10 cellular contexts compared by ENCODE assay signal in genomic region chr17:40110026-40110425, GRCh38. TPM values are rescaled to one million over a fixed set of nuclear protein-coding genes. Genes with fewer than 3 reads are reported as not detected.
DNase-seq lines count a peak whose midpoint lies in the region; ATAC-seq and TF ChIP-seq lines count a peak whose summit lies in the region.
"Had no signal": no experiment of that assay in that cellular context is flagged by ENCODE, and none has a peak within 500 bp of the region (broad histone marks: within the 10 kb centered on the region; RNA-seq: fewer than 3 reads in every experiment).

No MANE protein-coding gene starts in this region.

- H4K91ac ChIP-seq in IMR-90 (ENCODE audit: insufficient read depth, low read depth, low read length) (peak overlapping the region; percentile 63), mesenchymal stem cell (ENCODE audit: low read length) (peak overlapping the region; percentile 62)

- TF ChIP-seq CTCF in IMR-90 (conservative IDR thresholded peaks at IDR 0.05; ENCODE audit: low read depth, low read length) (no peak), colonic mucosa (IDR thresholded peaks at IDR 0.05) (no peak), suprapubic skin (IDR thresholded peaks at IDR 0.05) (no peak)

- peak overlapping the region; percentile 49 for H3K9ac ChIP-seq in IMR-90 (ENCODE audit: low read depth, low read length)
- peak overlapping the region; percentile 48 to 66 for H3K9ac ChIP-seq in colonic mucosa (ENCODE audit: low read depth in 2 of 2, low read length in 2 of 2)
- peak overlapping the region; percentile 85 for H3K9ac ChIP-seq in mesenchymal stem cell (ENCODE audit: low read length)

- H2BK120ac ChIP-seq in IMR-90 (ENCODE audit: low read depth, low read length) (peak overlapping the region; percentile 93), mesenchymal stem cell (ENCODE audit: low read depth, low read length) (peak overlapping the region; percentile 82)

- H2AFZ ChIP-seq in IMR-90 (replicated peaks; ENCODE audit: low read length, poor library complexity) (peak overlapping the region; percentile 63), mesenchymal stem cell (ENCODE audit: low read depth, low read length) (no peak overlapping the region)

- TF ChIP-seq EP300 in suprapubic skin (IDR thresholded peaks at IDR 0.05): no peak

- no peak overlapping the region for H3K4me3 ChIP-seq in IMR-90 (ENCODE audit: insufficient read depth, low read depth, low read length)
- no peak overlapping the region for H3K4me3 ChIP-seq in colonic mucosa
- peak overlapping the region in 1 of 2 experiments; percentile 1 for H3K4me3 ChIP-seq in mesenchymal stem cell (ENCODE audit: insufficient read depth in 1 of 2, low read depth in 1 of 2, low read length in 2 of 2)
- H3K4me3 ChIP-seq in suprapubic skin: no peak overlapping the region

- H2AK5ac ChIP-seq in IMR-90 (ENCODE audit: low read depth, low read length) (peak overlapping the region; percentile 87), mesenchymal stem cell (ENCODE audit: low read length, severe bottlenecking) (peak overlapping the region; percentile 51)

- H2BK5ac ChIP-seq in IMR-90 (ENCODE audit: low read depth, low read length, poor library complexity, severe bottlenecking) (peak overlapping the region; percentile 11), mesenchymal stem cell (ENCODE audit: low read depth, low read length, poor library complexity, severe bottlenecking) (no peak overlapping the region)

- H4K8ac ChIP-seq in IMR-90 (ENCODE audit: low read depth in 2 of 2, low read length in 2 of 2) (peak overlapping the region; percentile 8 to 9; a peak in 3 of 4 replicates), mesenchymal stem cell (ENCODE audit: low read length) (peak overlapping the region; percentile 14)

- H2BK15ac ChIP-seq in IMR-90 (ENCODE audit: low read depth, low read length): peak overlapping the region; percentile 1; the same call in 1 of the 3 replicates
- H2BK15ac ChIP-seq in mesenchymal stem cell (ENCODE audit: low read depth, poor library complexity, severe bottlenecking): peak overlapping the region; percentile 8

- no peaks in the 10 kb centered on the region for H3K9me3 Mint-ChIP-seq in activated T-cell treated with anti-CD3 and anti-CD28 coated beads, Interleukin-2, amount 50 U/mL, for 24 hours

- peak overlapping the region; percentile 44 for H4K5ac ChIP-seq in IMR-90 (ENCODE audit: low read depth, low read length)

- peak overlapping the region; percentile 90 for H3K4ac ChIP-seq in IMR-90 (ENCODE audit: low read depth, low read length)
- H3K4ac ChIP-seq in mesenchymal stem cell (ENCODE audit: low read depth in 1 of 2, low read length in 2 of 2): peak overlapping the region; percentile 52 to 75

- H2AK9ac ChIP-seq in IMR-90 (replicated peaks; ENCODE audit: low read depth, low read length, poor library complexity): peak overlapping the region; percentile 58

- H3K4me1 ChIP-seq in IMR-90 (ENCODE audit: control insufficient read depth, insufficient read depth, low read length) (peaks cover 58% of the 10 kb centered on the region), colonic mucosa (peaks cover 53% of the 10 kb centered on the region), mesenchymal stem cell (ENCODE audit: control insufficient read depth, insufficient read depth, low read depth, low read length) (peaks cover 37% of the 10 kb centered on the region), suprapubic skin (peaks cover 98% of the 10 kb centered on the region)

- H3K18ac ChIP-seq in IMR-90 (ENCODE audit: low read depth, low read length) (peak overlapping the region; percentile 12), mesenchymal stem cell (ENCODE audit: low read depth in 1 of 2, low read length in 2 of 2) (peak overlapping the region; percentile 85 to 90)

- no peaks in the 10 kb centered on the region for H3K27me3 Mint-ChIP-seq in activated T-cell treated with anti-CD3 and anti-CD28 coated beads, Interleukin-2, amount 50 U/mL, for 24 hours

- H3K23ac ChIP-seq in IMR-90 (ENCODE audit: low read depth, low read length): peak overlapping the region; percentile 61; the same call in 1 of the 2 replicates
- H3K23ac ChIP-seq in mesenchymal stem cell (ENCODE audit: low read length in 2 of 2): no peak overlapping the region

- peaks cover 87% of the 10 kb centered on the region for H3K4me1 Mint-ChIP-seq in activated T-cell treated with anti-CD3 and anti-CD28 coated beads, Interleukin-2, amount 50 U/mL, for 24 hours (ENCODE audit: low read depth)

- H2BK12ac ChIP-seq in mesenchymal stem cell (ENCODE audit: low read length in 2 of 2): peak overlapping the region; percentile 72 to 87

- H3K4me3 Mint-ChIP-seq in activated T-cell treated with anti-CD3 and anti-CD28 coated beads, Interleukin-2, amount 50 U/mL, for 24 hours: no peak overlapping the region

- H3K14ac ChIP-seq in IMR-90 (replicated peaks; ENCODE audit: low read depth, low read length) (peak overlapping the region; percentile 69), mesenchymal stem cell (ENCODE audit: low read length in 2 of 2) (no peak overlapping the region)

- no peak overlapping the region for H3K4me2 ChIP-seq in IMR-90 (ENCODE audit: low read depth, low read length)
- no peak overlapping the region for H3K4me2 ChIP-seq in mesenchymal stem cell (ENCODE audit: low read length, poor library complexity, severe bottlenecking)

- peak overlapping the region; percentile 22 for H2BK20ac ChIP-seq in IMR-90 (ENCODE audit: low read depth, low read length)

- no peak for TF ChIP-seq POLR2A in IMR-90 (IDR thresholded peaks at IDR 0.05; ENCODE audit: low read depth, low read length)
- TF ChIP-seq POLR2A in suprapubic skin (IDR thresholded peaks at IDR 0.05): no peak

- H3K27ac ChIP-seq in IMR-90 (ENCODE audit: insufficient read depth, low read length): peak overlapping the region; percentile 76; the same call in 1 of the 2 replicates
- H3K27ac ChIP-seq in colonic mucosa: peak overlapping the region; percentile 93
- no peak overlapping the region for H3K27ac ChIP-seq in mesenchymal stem cell (ENCODE audit: low read length, poor library complexity, severe bottlenecking)
- H3K27ac ChIP-seq in suprapubic skin: peak overlapping the region; percentile 94

- no peaks in the 10 kb centered on the region for H3K36me3 Mint-ChIP-seq in activated T-cell treated with anti-CD3 and anti-CD28 coated beads, Interleukin-2, amount 50 U/mL, for 24 hours (ENCODE audit: low read depth)

- H3K56ac ChIP-seq in IMR-90 (ENCODE audit: extremely low read depth, insufficient read depth, low read length): no peak overlapping the region

- no peaks in the 10 kb centered on the region for H3K36me3 ChIP-seq in IMR-90 (ENCODE audit: control insufficient read depth, insufficient read depth, low read length)
- H3K36me3 ChIP-seq in colonic mucosa: no peaks in the 10 kb centered on the region
- H3K36me3 ChIP-seq in mesenchymal stem cell (ENCODE audit: control insufficient read depth in 1 of 2, insufficient read depth in 2 of 2, low read depth in 1 of 2, low read length in 2 of 2): no peaks in the 10 kb centered on the region
- H3K36me3 ChIP-seq in suprapubic skin: no peaks in the 10 kb centered on the region

- H4K20me1 ChIP-seq in IMR-90 (ENCODE audit: insufficient read depth, low read length): peaks cover 5% of the 10 kb centered on the region; the same call in 1 of the 2 replicates

- peaks cover 29% of the 10 kb centered on the region for H3K9me1 ChIP-seq in IMR-90 (ENCODE audit: insufficient read depth, low read length)

- no peaks in the 10 kb centered on the region for H3K9me3 ChIP-seq in IMR-90 (ENCODE audit: control insufficient read depth, insufficient read depth, low read length)
- no peaks in the 10 kb centered on the region for H3K9me3 ChIP-seq in colonic mucosa
- no peaks in the 10 kb centered on the region for H3K9me3 ChIP-seq in mesenchymal stem cell (ENCODE audit: control insufficient read depth, low read length)
- H3K9me3 ChIP-seq in suprapubic skin: no peaks in the 10 kb centered on the region

- dilution Hi-C loops in IMR-90 (cut with HindIII; ENCODE audit: low sequenced_read_pairs, unreplicated experiment): no loop called here

- POLR2A ChIA-PET in IMR-90 (lab: Charles Lee; ENCODE audit: unreplicated experiment): no interaction called here

- CTCF ChIA-PET in IMR-90 (lab: Yijun Ruan, JAX): interaction anchor here (1.2 to 2.1 kb wide), 2 partner anchors 71 to 96 kb away, joined by 4 to 5 read pairs; no protein-coding TSS in a partner anchor

- ATAC-seq in IMR-90 (ENCODE audit: low read depth): no peak
- no peak for ATAC-seq in HG03520 (IDR thresholded peaks at IDR 0.05; ENCODE audit: unreplicated experiment)

- WGBS in IMR-90 (ENCODE audit: extremely low coverage in 2 of 2, insufficient read length in 1 of 2), 2 experiments: no CpG with 5 or more reads among the region's 2 CpGs
- 100% methylated on average over 1 of the region's 2 CpGs for WGBS in mesenchymal stem cell
- 65% methylated on average over 2 of the region's 2 CpGs for WGBS in suprapubic skin

- H3K27me3 ChIP-seq in IMR-90 (ENCODE audit: control insufficient read depth, insufficient read depth, low read length) (no peaks in the 10 kb centered on the region), colonic mucosa (no peaks in the 10 kb centered on the region), mesenchymal stem cell (ENCODE audit: control insufficient read depth in 1 of 2, insufficient read depth in 1 of 2, low read length in 2 of 2) (no peaks in the 10 kb centered on the region), suprapubic skin (no peaks in the 10 kb centered on the region)

- no peak overlapping the region for H3K27ac Mint-ChIP-seq in activated T-cell treated with anti-CD3 and anti-CD28 coated beads, Interleukin-2, amount 50 U/mL, for 24 hours

- TF ChIP-seq RAD21 in IMR-90 (IDR thresholded peaks at IDR 0.05; ENCODE audit: low read length): no peak

- intact Hi-C loops in IMR-90 (cut with micrococcal nuclease) (loop anchor here (2.0 kb wide), 1 partner anchor 41 kb away; no protein-coding TSS in a partner anchor), colonic mucosa (cut with DNase I) (loop anchor here (5.0 kb wide), 2 partner anchors 48 to 57 kb away; partner anchors contain the start of gene THRA)

- in situ Hi-C loops in IMR-90 (cut with MboI; ENCODE audit: low sequenced_read_pairs): no loop called here

- no TSS peak for BruUV-seq in IMR-90 (replicated peaks; lab: Mats Ljungman, UMichigan)

- peaks cover 0 to 41% of the 10 kb centered on the region in 2 experiments; a peak in 2 of 4 replicates for H3K79me1 ChIP-seq in IMR-90 (ENCODE audit: low read depth in 1 of 2, low read length in 2 of 2)
- peaks cover 2% of the 10 kb centered on the region for H3K79me1 ChIP-seq in mesenchymal stem cell (replicated peaks; ENCODE audit: low read length, poor library complexity, severe bottlenecking)

- DNase-seq in IMR-90 (no peak), colonic mucosa (no peak), mesenchymal stem cell (no peak), suprapubic skin (ENCODE audit: low spot score in 2 of 2) (no peak), activated T-cell treated with anti-CD3 and anti-CD28 coated beads for 4 hours (no peak), activated gamma-delta T cell treated with Interleukin-2 at 50 U/mL for 16 hours (no peak)
- no peak for DNase-seq in activated T-cell treated with anti-CD3 and anti-CD28 coated beads, Interleukin-2, amount 50 U/mL, for 24 hours
- DNase-seq: activated CD4-positive, CD25-positive, alpha-beta regulatory T cell treated with anti-CD3 and anti-CD28 coated beads, Interleukin-2, amount 50 U/mL, for 72 hours; stimulated activated naive CD4-positive, alpha-beta T cell treated with Interleukin-2 at 50 U/mL for 16 hours had no signal

RNA-seq across cellular contexts. Expression of gene NR1D1, which starts 9.6 kb away (rescaled TPM):
- 0.28 and 0.36 TPM in 2 replicates for total RNA-seq in IMR-90 (2012; rRNA removed)
- 4.4 and 7.2 TPM in 2 replicates for polyA plus RNA-seq in IMR-90 (2012; rRNA removed)
- 4.1 and 8.6 TPM in 2 replicates for polyA plus RNA-seq in IMR-90 (2012; cell fraction: cytosol; rRNA removed)
- polyA plus RNA-seq in IMR-90 (2012; cell fraction: nucleus; rRNA removed; ENCODE audit: low replicate concordance): 11.1 and 25.2 TPM in 2 replicates
- 10 to 100 TPM in 1 of 2 donors, 1 to 10 TPM in 1; 4.8 to 18.8 TPM for total RNA-seq in colonic mucosa
- 6.1 TPM for polyA plus RNA-seq in mesenchymal stem cell (2013, experiment 1 of 2)
- polyA plus RNA-seq in mesenchymal stem cell (2013, experiment 2 of 2): 5.5 TPM
- total RNA-seq in suprapubic skin: 100 to 1,000 TPM in 2 of 4 donors, 10 to 100 TPM in 2; 62.1 to 184 (median 96.0) TPM

RNA-seq across cellular contexts. Expression of gene MSL1, which starts 11.7 kb away (rescaled TPM):
- total RNA-seq in IMR-90 (2012; rRNA removed) (28.3 and 29.7 TPM in 2 replicates), colonic mucosa (10 to 100 TPM; 77.0 to 81.0 TPM), suprapubic skin (100 to 1,000 TPM in 1 of 4 donors, 10 to 100 TPM in 3; 69.3 to 166 (median 86.9) TPM)
- 38.4 and 48.4 TPM in 2 replicates for polyA plus RNA-seq in IMR-90 (2012; rRNA removed)
- polyA plus RNA-seq in IMR-90 (2012; cell fraction: cytosol; rRNA removed): 12.2 and 14.7 TPM in 2 replicates
- polyA plus RNA-seq in IMR-90 (2012; cell fraction: nucleus; rRNA removed; ENCODE audit: low replicate concordance): 45.5 and 129 TPM in 2 replicates
- 67.5 TPM for polyA plus RNA-seq in mesenchymal stem cell (2013, experiment 1 of 2)
- 66.9 TPM for polyA plus RNA-seq in mesenchymal stem cell (2013, experiment 2 of 2)

RNA-seq across cellular contexts. Expression of gene CASC3, which starts 30.3 kb away (rescaled TPM):
- total RNA-seq in IMR-90 (2012; rRNA removed) (24.4 and 25.1 TPM in 2 replicates), colonic mucosa (10 to 100 TPM; 53.8 to 55.3 TPM), suprapubic skin (10 to 100 TPM; 42.9 to 92.5 (median 61.2) TPM)
- polyA plus RNA-seq in IMR-90 (2012; rRNA removed): 36.2 and 38.9 TPM in 2 replicates
- 15.9 and 19.2 TPM in 2 replicates for polyA plus RNA-seq in IMR-90 (2012; cell fraction: cytosol; rRNA removed)
- polyA plus RNA-seq in IMR-90 (2012; cell fraction: nucleus; rRNA removed; ENCODE audit: low replicate concordance): 83.7 and 153 TPM in 2 replicates
- polyA plus RNA-seq in mesenchymal stem cell (2013, experiment 1 of 2): 35.8 TPM
- polyA plus RNA-seq in mesenchymal stem cell (2013, experiment 2 of 2): 33.7 TPM

RNA-seq across cellular contexts. Expression of gene THRA, which starts 47.3 kb away (rescaled TPM):
- total RNA-seq in IMR-90 (2012; rRNA removed) (20.8 and 22.0 TPM in 2 replicates), colonic mucosa (10 to 100 TPM; 40.3 to 44.5 TPM), suprapubic skin (10 to 100 TPM; 32.6 to 69.9 (median 48.9) TPM)
- polyA plus RNA-seq in IMR-90 (2012; rRNA removed): 21.9 and 23.4 TPM in 2 replicates
- polyA plus RNA-seq in IMR-90 (2012; cell fraction: cytosol; rRNA removed): 22.4 and 25.8 TPM in 2 replicates
- 17.8 and 22.5 TPM in 2 replicates for polyA plus RNA-seq in IMR-90 (2012; cell fraction: nucleus; rRNA removed; ENCODE audit: low replicate concordance)
- 24.1 TPM for polyA plus RNA-seq in mesenchymal stem cell (2013, experiment 1 of 2)
- polyA plus RNA-seq in mesenchymal stem cell (2013, experiment 2 of 2): 23.2 TPM

RNA-seq across cellular contexts. Expression of gene MED24, which starts 55.8 kb away (rescaled TPM):
- 18.6 and 25.8 TPM in 2 replicates for total RNA-seq in IMR-90 (2012; rRNA removed)
- 73.6 and 79.0 TPM in 2 replicates for polyA plus RNA-seq in IMR-90 (2012; rRNA removed)
- polyA plus RNA-seq in IMR-90 (2012; cell fraction: cytosol; rRNA removed): 29.9 and 49.0 TPM in 2 replicates
- polyA plus RNA-seq in IMR-90 (2012; cell fraction: nucleus; rRNA removed; ENCODE audit: low replicate concordance): 167 and 365 TPM in 2 replicates
- total RNA-seq in colonic mucosa: 100 to 1,000 TPM in 1 of 2 donors, 10 to 100 TPM in 1; 80.1 to 111 TPM
- 35.2 TPM for polyA plus RNA-seq in mesenchymal stem cell (2013, experiment 1 of 2)
- polyA plus RNA-seq in mesenchymal stem cell (2013, experiment 2 of 2): 35.4 TPM
- total RNA-seq in suprapubic skin: 100 to 1,000 TPM in 1 of 4 donors, 10 to 100 TPM in 3; 67.4 to 198 (median 80.3) TPM
